ENCODE assay signal across 10 cellular contexts in genomic region chr16:22813223-22813945, GRCh38. TPM values are rescaled to one million over a fixed set of nuclear protein-coding genes. Genes with fewer than 3 reads are reported as not detected.
DNase-seq lines count a peak whose midpoint lies in the region; ATAC-seq and TF ChIP-seq lines count a peak whose summit lies in the region.
"Had no signal": no experiment of that assay in that cellular context is flagged by ENCODE, and none has a peak within 500 bp of the region (broad histone marks: within the 10 kb centered on the region; RNA-seq: fewer than 3 reads in every experiment).

No MANE protein-coding gene starts in this region.

- no peak overlapping the region for H3K4me2 ChIP-seq in DND-41 (ENCODE audit: insufficient read depth, low read length)

- ATAC-seq in DND-41 (ENCODE audit: insufficient read depth, low read depth) (no peak), right lobe of liver (peak; percentile 43 to 75 (median 71)), GM19324 (IDR thresholded peaks at IDR 0.05; ENCODE audit: low FRiP score, unreplicated experiment) (no peak), HG03045 (IDR thresholded peaks at IDR 0.05; ENCODE audit: unreplicated experiment) (no peak)

- WGBS in right lobe of liver (ENCODE audit: insufficient coverage, low coverage, low lambda C conversion rate, missing lambda C conversion rate): 0% methylated on average over 12 of the region's 59 CpGs

- H3K79me2 ChIP-seq in DND-41 (ENCODE audit: insufficient read depth, low read length): no peaks in the 10 kb centered on the region

- TF ChIP-seq POLR2A in NB4 (IDR thresholded peaks at IDR 0.05; ENCODE audit: extremely low read depth, insufficient read length) (no peak), right lobe of liver (IDR thresholded peaks at IDR 0.05) (no peak)

- H3K4me1 ChIP-seq in DND-41 (ENCODE audit: insufficient read depth, low read length): no peaks in the 10 kb centered on the region
- peaks cover 0 to 14% (median 0%) of the 10 kb centered on the region in 4 donors for H3K4me1 ChIP-seq in right lobe of liver

- no peak overlapping the region for H2AFZ ChIP-seq in DND-41 (ENCODE audit: low read depth, low read length)

- H3K4me3 ChIP-seq in DND-41 (ENCODE audit: low read depth in 1 of 2, low read length in 2 of 2) (no peak overlapping the region), NB4 (ENCODE audit: low read depth, low read length) (no peak overlapping the region), right lobe of liver (no peak overlapping the region)

- H3K27me3 ChIP-seq in DND-41 (ENCODE audit: insufficient read depth, low read length, poor library complexity) (no peaks in the 10 kb centered on the region), right lobe of liver (peaks cover 0 to 9% of the 10 kb centered on the region in 2 donors)

- TF ChIP-seq CTCF in DND-41 (IDR thresholded peaks at IDR 0.05; ENCODE audit: borderline replicate concordance, extremely low read depth, low read length, poor library complexity, severe bottlenecking) (no peak), NB4 (IDR thresholded peaks at IDR 0.05; ENCODE audit: low read depth, low read length) (no peak), right lobe of liver (IDR thresholded peaks at IDR 0.05) (peak; percentile 17 to 44 (median 30))

- intact Hi-C loops in right lobe of liver (cut with DNase I): no loop called here

- H3K9me3 ChIP-seq in DND-41 (ENCODE audit: insufficient read depth, low read length, severe bottlenecking) (no peaks in the 10 kb centered on the region), right lobe of liver (no peaks in the 10 kb centered on the region)

- DNase-seq in DND-41: peak; percentile 34
- peak; percentile 11 for DNase-seq in NB4 (ENCODE audit: low read depth)
- peak; percentile 17 for DNase-seq in cerebellar cortex (ENCODE audit: low spot score)
- peak in 2 of 3 donors; percentile 61 to 62 for DNase-seq in right lobe of liver
- DNase-seq in stimulated activated CD8-positive, alpha-beta memory T cell treated with anti-CD3 and anti-CD28 coated beads, Interleukin-4, amount 100 ng/mL, for 48 hours: peak; percentile 68
- no peak for DNase-seq in NOMO-1 treated with dmso at 0.1 percent for 144 hours (lab: John Stamatoyannopoulos, UW; ENCODE audit: unreplicated experiment)

- no peaks in the 10 kb centered on the region for H3K36me3 ChIP-seq in DND-41 (ENCODE audit: insufficient read depth, low read length)
- no peaks in the 10 kb centered on the region for H3K36me3 ChIP-seq in right lobe of liver

- H3K9ac ChIP-seq in DND-41 (ENCODE audit: low read depth, low read length): no peak overlapping the region

- H3K27ac ChIP-seq in DND-41 (ENCODE audit: low read length): no peak overlapping the region
- H3K27ac ChIP-seq in right lobe of liver: no peak overlapping the region

- H4K20me1 ChIP-seq in DND-41 (ENCODE audit: insufficient read depth, low read length): no peaks in the 10 kb centered on the region

RNA-seq across cellular contexts. Expression of gene HS3ST2, which starts 0.6 kb away (rescaled TPM):
- 1 to 10 TPM in 2 of 6 experiments, under 1 TPM in 3, not detected in 1; 0.21 to 3.2 (median 0.93) TPM for total RNA-seq in right lobe of liver
- total RNA-seq: HT1080, pulmonary artery endothelial cell had no signal

Comparison
In these comparisons a context has a peak if more than half of its experiments do, and no peak if none do; other contexts are left out.
1. ATAC-seq: peak in right lobe of liver (4 of 4); none in DND-41 (single experiment), GM19324 (single experiment) and HG03045 (single experiment).
2. CTCF ChIP-seq: peak in right lobe of liver (4 of 4); none in DND-41 (single experiment) and NB4 (single experiment).